30 cellular contexts compared by ENCODE assay signal in genomic region chr10:116106611-116107010, GRCh38.
"Had no signal": no experiment of that assay in that cellular context is flagged by ENCODE, and none has a peak within 500 bp of the region (broad histone marks: within the 10 kb centered on the region; RNA-seq: fewer than 3 reads in every experiment).

No MANE protein-coding gene starts in this region.

- H3K4me1 Mint-ChIP-seq: activated CD4-positive, alpha-beta T cell treated with anti-CD3 and anti-CD28 coated beads for 36 hours; activated CD4-positive, alpha-beta T cell treated with anti-CD3 and anti-CD28 coated beads, Interleukin-2, amount 10 ng/mL, durations not matched to agents 24 days and 14 days; activated CD8-positive, alpha-beta memory T cell treated with anti-CD3 and anti-CD28 coated beads, Interleukin-2, amount 10 ng/mL, durations not matched to agents 7 days and 5 days; activated naive CD4-positive, alpha-beta T cell treated with anti-CD3 and anti-CD28 coated beads, Interleukin-2, amount 10 ng/mL, durations not matched to agents 7 days and 5 days; activated naive CD8-positive, alpha-beta T cell treated with anti-CD3 and anti-CD28 coated beads, Interleukin-2, amount 10 ng/mL, durations not matched to agents 7 days and 5 days; central memory CD8-positive, alpha-beta T cell had no signal

- H3K9me3 Mint-ChIP-seq: activated CD4-positive, alpha-beta T cell treated with anti-CD3 and anti-CD28 coated beads, Interleukin-2, amount 10 ng/mL, durations not matched to agents 24 days and 14 days; activated naive CD8-positive, alpha-beta T cell treated with anti-CD3 and anti-CD28 coated beads, Interleukin-2, amount 10 ng/mL, durations not matched to agents 7 days and 5 days; activated T-cell treated with anti-CD3 and anti-CD28 coated beads, Interleukin-2, amount 50 U/mL, for 24 hours had no signal

- H3K27me3 ChIP-seq: ascending aorta, breast epithelium, cardiac muscle cell, esophagus squamous epithelium, gastroesophageal sphincter had no signal

- H3K4me1 ChIP-seq: ascending aorta, breast epithelium, esophagus squamous epithelium, gastroesophageal sphincter had no signal

- H3K9me3 ChIP-seq: ascending aorta, breast epithelium, esophagus squamous epithelium, gastroesophageal sphincter had no signal

- H3K27me3 Mint-ChIP-seq: activated CD4-positive, alpha-beta memory T cell treated with anti-CD3 and anti-CD28 coated beads for 36 hours; activated CD4-positive, alpha-beta T cell treated with anti-CD3 and anti-CD28 coated beads for 36 hours; activated CD4-positive, alpha-beta T cell treated with anti-CD3 and anti-CD28 coated beads, Interleukin-2, amount 10 ng/mL, durations not matched to agents 24 days and 14 days; activated CD8-positive, alpha-beta memory T cell treated with anti-CD3 and anti-CD28 coated beads, Interleukin-2, amount 10 ng/mL, durations not matched to agents 7 days and 5 days; activated naive CD4-positive, alpha-beta T cell treated with anti-CD3 and anti-CD28 coated beads, Interleukin-2, amount 10 ng/mL, durations not matched to agents 7 days and 5 days; activated naive CD8-positive, alpha-beta T cell treated with anti-CD3 and anti-CD28 coated beads, Interleukin-2, amount 10 ng/mL, durations not matched to agents 7 days and 5 days; activated T-cell treated with anti-CD3 and anti-CD28 coated beads, Interleukin-2, amount 50 U/mL, for 24 hours; central memory CD8-positive, alpha-beta T cell; effector memory CD8-positive, alpha-beta T cell had no signal

- H3K27ac ChIP-seq: ascending aorta, breast epithelium, cardiac muscle cell, epithelial cell of prostate, esophagus squamous epithelium, gastroesophageal sphincter had no signal

- ATAC-seq: activated CD4-positive, alpha-beta T cell treated with anti-CD3 and anti-CD28 coated beads for 36 hours; activated CD8-positive, alpha-beta memory T cell treated with anti-CD3 and anti-CD28 coated beads, Interleukin-2, amount 10 ng/mL, durations not matched to agents 7 days and 5 days; activated CD8-positive, alpha-beta T cell treated with anti-CD3 and anti-CD28 coated beads, Interleukin-2, amount 10 ng/mL, durations not matched to agents 7 days and 5 days; activated naive CD4-positive, alpha-beta T cell treated with anti-CD3 and anti-CD28 coated beads, Interleukin-2, amount 50 U/mL, for 72 hours; activated T-cell treated with anti-CD3 and anti-CD28 coated beads, Interleukin-2, amount 50 U/mL, for 72 hours; effector memory CD8-positive, alpha-beta T cell; gastroesophageal sphincter had no signal

- H3K4me3 Mint-ChIP-seq: activated CD4-positive, alpha-beta memory T cell treated with anti-CD3 and anti-CD28 coated beads for 36 hours; activated CD4-positive, alpha-beta T cell treated with anti-CD3 and anti-CD28 coated beads for 36 hours; activated CD4-positive, alpha-beta T cell treated with anti-CD3 and anti-CD28 coated beads, Interleukin-2, amount 10 ng/mL, durations not matched to agents 24 days and 14 days; activated CD8-positive, alpha-beta memory T cell treated with anti-CD3 and anti-CD28 coated beads, Interleukin-2, amount 10 ng/mL, durations not matched to agents 7 days and 5 days; activated CD8-positive, alpha-beta T cell treated with anti-CD3 and anti-CD28 coated beads, Interleukin-2, amount 10 ng/mL, durations not matched to agents 7 days and 5 days; activated naive CD4-positive, alpha-beta T cell treated with anti-CD3 and anti-CD28 coated beads, Interleukin-2, amount 10 ng/mL, durations not matched to agents 7 days and 5 days; activated naive CD8-positive, alpha-beta T cell treated with anti-CD3 and anti-CD28 coated beads, Interleukin-2, amount 10 ng/mL, durations not matched to agents 7 days and 5 days; activated T-cell treated with anti-CD3 and anti-CD28 coated beads, Interleukin-2, amount 50 U/mL, for 24 hours; activated T-cell treated with anti-CD3 and anti-CD28 coated beads, Interleukin-2, amount 50 U/mL, for 72 hours; brain; central memory CD8-positive, alpha-beta T cell; effector memory CD8-positive, alpha-beta T cell had no signal

- H3K36me3 Mint-ChIP-seq: activated CD4-positive, alpha-beta memory T cell treated with anti-CD3 and anti-CD28 coated beads for 36 hours; activated CD8-positive, alpha-beta memory T cell treated with anti-CD3 and anti-CD28 coated beads, Interleukin-2, amount 10 ng/mL, durations not matched to agents 7 days and 5 days; activated naive CD4-positive, alpha-beta T cell treated with anti-CD3 and anti-CD28 coated beads, Interleukin-2, amount 10 ng/mL, durations not matched to agents 7 days and 5 days; activated naive CD8-positive, alpha-beta T cell treated with anti-CD3 and anti-CD28 coated beads, Interleukin-2, amount 10 ng/mL, durations not matched to agents 7 days and 5 days had no signal

- H3K36me3 ChIP-seq: ascending aorta, breast epithelium, cardiac muscle cell, esophagus squamous epithelium, gastroesophageal sphincter had no signal

- H3K4me3 ChIP-seq: ascending aorta, breast epithelium, cardiac muscle cell, esophagus squamous epithelium, gastroesophageal sphincter had no signal

- DNase-seq: activated CD4-positive, alpha-beta memory T cell treated with anti-CD3 and anti-CD28 coated beads for 36 hours; activated CD4-positive, alpha-beta T cell treated with anti-CD3 and anti-CD28 coated beads for 36 hours; activated CD4-positive, alpha-beta T cell treated with anti-CD3 and anti-CD28 coated beads, Interleukin-2, amount 10 ng/mL, durations not matched to agents 24 days and 14 days; activated CD4-positive, CD25-positive, alpha-beta regulatory T cell; activated CD4-positive, CD25-positive, alpha-beta regulatory T cell treated with anti-CD3 and anti-CD28 coated beads, Interleukin-2, amount 50 U/mL, for 72 hours; activated CD8-positive, alpha-beta memory T cell treated with anti-CD3 and anti-CD28 coated beads, Interleukin-2, amount 10 ng/mL, durations not matched to agents 7 days and 5 days; activated CD8-positive, alpha-beta memory T cell treated with anti-CD3 and anti-CD28 coated beads, Interleukin-2, amount 50 U/mL, for 4 hours; activated CD8-positive, alpha-beta T cell treated with anti-CD3 and anti-CD28 coated beads, Interleukin-2, amount 10 ng/mL, durations not matched to agents 7 days and 5 days; activated gamma-delta T cell; activated naive CD4-positive, alpha-beta T cell; activated naive CD4-positive, alpha-beta T cell treated with anti-CD3 and anti-CD28 coated beads, Interleukin-2, amount 10 ng/mL, durations not matched to agents 7 days and 5 days; activated naive CD8-positive, alpha-beta T cell treated with anti-CD3 and anti-CD28 coated beads, Interleukin-2, amount 10 ng/mL, durations not matched to agents 7 days and 5 days; activated T-cell treated with anti-CD3 and anti-CD28 coated beads for 4 hours; activated T-cell treated with anti-CD3 and anti-CD28 coated beads, Interleukin-2, amount 50 U/mL, for 24 hours; activated T-cell treated with anti-CD3 and anti-CD28 coated beads, Interleukin-2, amount 50 U/mL, for 72 hours; cortex of kidney; dermis blood vessel endothelial cell; effector CD4-positive, alpha-beta T cell; effector memory CD8-positive, alpha-beta T cell; esophagus squamous epithelium; foreskin melanocyte; T-helper 2 cell had no signal

- H3K27ac Mint-ChIP-seq: activated CD4-positive, alpha-beta memory T cell treated with anti-CD3 and anti-CD28 coated beads for 36 hours; activated CD4-positive, alpha-beta T cell treated with anti-CD3 and anti-CD28 coated beads for 36 hours; activated CD4-positive, alpha-beta T cell treated with anti-CD3 and anti-CD28 coated beads, Interleukin-2, amount 10 ng/mL, durations not matched to agents 24 days and 14 days; activated CD8-positive, alpha-beta memory T cell treated with anti-CD3 and anti-CD28 coated beads, Interleukin-2, amount 10 ng/mL, durations not matched to agents 7 days and 5 days; activated CD8-positive, alpha-beta T cell treated with anti-CD3 and anti-CD28 coated beads, Interleukin-2, amount 10 ng/mL, durations not matched to agents 7 days and 5 days; activated naive CD4-positive, alpha-beta T cell treated with anti-CD3 and anti-CD28 coated beads, Interleukin-2, amount 10 ng/mL, durations not matched to agents 7 days and 5 days; activated naive CD4-positive, alpha-beta T cell treated with anti-CD3 and anti-CD28 coated beads, Interleukin-2, amount 50 U/mL, for 72 hours; activated naive CD8-positive, alpha-beta T cell treated with anti-CD3 and anti-CD28 coated beads, Interleukin-2, amount 10 ng/mL, durations not matched to agents 7 days and 5 days; activated T-cell treated with anti-CD3 and anti-CD28 coated beads, Interleukin-2, amount 50 U/mL, for 24 hours; activated T-cell treated with anti-CD3 and anti-CD28 coated beads, Interleukin-2, amount 50 U/mL, for 72 hours; brain; effector memory CD8-positive, alpha-beta T cell had no signal
